Comparison of ENCODE assay signal across 8 cellular contexts in genomic region chr15:80989110-80989517, GRCh38. TPM values are rescaled to one million over a fixed set of nuclear protein-coding genes. Genes with fewer than 3 reads are reported as not detected.
A peak's percentile ranks its signal among the peaks of the same experiment; 100 is the strongest.
DNase-seq lines count a peak whose midpoint lies in the region; ATAC-seq, FAIRE-seq and TF ChIP-seq lines count a peak whose summit lies in the region.

No MANE protein-coding gene starts in this region.

- peak overlapping the region; percentile 98 for H3K4me2 ChIP-seq in K562 (ENCODE audit: insufficient read depth, low read length)

- DNase-seq in DMS53 (lab: John Stamatoyannopoulos, UW) (peak; percentile 26), DMS53 treated with DMSO at 0.1 percent for 48 hours (lab: John Stamatoyannopoulos, UW; ENCODE audit: unreplicated experiment) (no peak), HTR-8/SVneo (ENCODE audit: insufficient read length, low spot score) (peak; percentile 18), K562 (ENCODE audit: extremely low read depth in 1 of 4, low spot score in 3 of 4) (peak in 3 of 4 experiments; percentile 28 to 46 (median 45)), lower leg skin (ENCODE audit: low spot score in 2 of 2) (no peak), tibial nerve (ENCODE audit: low spot score in 2 of 2) (no peak), GM19238 (ENCODE audit: insufficient read length, low spot score) (no peak), NCI-H2029 treated with DMSO at 0.1 percent for 48 hours (lab: John Stamatoyannopoulos, UW) (no peak)

- TF ChIP-seq CTCF in K562 (IDR thresholded peaks at IDR 0.05 in 2 of 3, conservative IDR thresholded peaks at IDR 0.05 in 1 of 3; ENCODE audit: insufficient read depth in 2 of 3, low read depth in 1 of 3, low read length in 3 of 3) (no peak), lower leg skin (IDR thresholded peaks at IDR 0.05) (no peak), tibial nerve (IDR thresholded peaks at IDR 0.05) (no peak)

- H2AFZ ChIP-seq in K562 (ENCODE audit: low read depth, low read length) = peak overlapping the region; percentile 89

- H3K9me1 ChIP-seq in K562 (ENCODE audit: control insufficient read depth, insufficient read depth, low read length) = no peaks in the 10 kb centered on the region

- peaks cover 15% of the 10 kb centered on the region for H4K20me1 ChIP-seq in K562 (replicated peaks; ENCODE audit: control insufficient read depth, insufficient read depth, low read length)

- in situ Hi-C loops in K562 (cut with MboI) = no loop called here

- H3K27ac ChIP-seq in K562 (ENCODE audit: extremely low read depth, low read depth, low read length) (peak overlapping the region; percentile 67), tibial nerve (peak overlapping the region; percentile 85 to 95 (median 90))

- peaks cover 54% of the 10 kb centered on the region for H3K79me2 ChIP-seq in K562 (ENCODE audit: control insufficient read depth, insufficient read depth, low read length)

- TF ChIP-seq POLR2A in K562 (conservative IDR thresholded peaks at IDR 0.05) (no peak), lower leg skin (IDR thresholded peaks at IDR 0.05) (no peak), tibial nerve (IDR thresholded peaks at IDR 0.05) (no peak)

- H3K9ac ChIP-seq in K562 (ENCODE audit: insufficient read depth in 1 of 2, low read depth in 2 of 2, low read length in 2 of 2) = peak overlapping the region; percentile 72 to 96

- TF ChIP-seq RAD21 in K562 (CRISPR knock-in tag; conservative IDR thresholded peaks at IDR 0.05 in 1 of 2, IDR thresholded peaks at IDR 0.05 in 1 of 2) = no peak

- intact Hi-C loops in K562 (cut with micrococcal nuclease) = loop anchor here (5.0 to 10.0 kb wide), 2 partner anchors 173 to 336 kb away; partner anchors contain the start of gene STARD5
- intact Hi-C loops in lower leg skin (cut with DNase I; ENCODE audit: low total_unique reads) = loop anchor here (10.0 kb wide), 1 partner anchor 116 kb away; no protein-coding TSS in a partner anchor

- BruUV-seq in K562 (replicated peaks; lab: Mats Ljungman, UMichigan) = no TSS peak

- FAIRE-seq in HTR-8/SVneo (lab: Jason Lieb, UNC) (no peak), K562 (lab: Jason Lieb, UNC) (peak; percentile 48)

- H3K4me3 ChIP-seq in K562 (peak overlapping the region; percentile 65), lower leg skin (ENCODE audit: low read depth, poor library complexity, severe bottlenecking) (peak overlapping the region; percentile 72), tibial nerve (peak overlapping the region; percentile 67 to 92 (median 79))

- peaks cover 10 to 43% of the 10 kb centered on the region in 2 experiments for H3K4me1 ChIP-seq in K562 (replicated peaks in 1 of 2; ENCODE audit: control insufficient read depth in 2 of 2, insufficient read depth in 2 of 2, low read length in 2 of 2)
- peaks cover 0 to 70% (median 26%) of the 10 kb centered on the region in 4 donors for H3K4me1 ChIP-seq in tibial nerve

- POLR2A ChIA-PET in K562 (lab: Yijun Ruan, JAX) = interaction anchor here (0.8 to 1.3 kb wide), 4 partner anchors 9 to 519 kb away, joined by 3 to 5 read pairs (median 4); no protein-coding TSS in a partner anchor

- H3K36me3 ChIP-seq in K562 (ENCODE audit: control insufficient read depth, insufficient read depth, low read length) (peaks cover 29% of the 10 kb centered on the region), tibial nerve (no peaks in the 10 kb centered on the region)

- H3K9me3 ChIP-seq in K562 (replicated peaks; ENCODE audit: control insufficient read depth, insufficient read depth, low read depth, low read length) (no peaks in the 10 kb centered on the region), tibial nerve (no peaks in the 10 kb centered on the region)

- peak; percentile 48 for ATAC-seq in K562

- H3K27me3 ChIP-seq in K562 (ENCODE audit: control insufficient read depth in 2 of 2, insufficient read depth in 2 of 2, low read length in 2 of 2) (no peaks in the 10 kb centered on the region), tibial nerve (no peaks in the 10 kb centered on the region)

- WGBS in K562 (ENCODE audit: insufficient coverage, low coverage, missing lambda C conversion rate) = 0% methylated on average over 7 of the region's 7 CpGs
- 0 to 1% methylated on average over 7 of the region's 7 CpGs for WGBS in lower leg skin, 2 donors
- WGBS in tibial nerve, 2 donors = 1% methylated on average over 7 of the region's 7 CpGs

- CTCF ChIA-PET in K562 (lab: Yijun Ruan, JAX; ENCODE audit: low intra/inter-chr PET ratio) = no interaction called here

- TF ChIP-seq EP300 in K562 (IDR thresholded peaks at IDR 0.05; ENCODE audit: low read length) = no peak
- no peak for TF ChIP-seq EP300 in tibial nerve (IDR thresholded peaks at IDR 0.05)

TF ChIP-seq in K562, 482 proteins besides CTCF, POLR2A, EP300 and RAD21 (continues in another document):
- TF ChIP-seq SIN3A (IDR thresholded peaks at IDR 0.05; ENCODE audit: borderline replicate concordance in 2 of 2, control insufficient read depth in 1 of 2, low read depth in 2 of 2, low read length in 2 of 2) (0 out of 4 replicates have a peak, but pooled peaks of 1 of the 2 experiments have one; percentile 56), KDM1A (IDR thresholded peaks at IDR 0.05) (peak; percentile 74 to 79; a peak in 3 of 4 replicates), ZFX (CRISPR knock-in tag; IDR thresholded peaks at IDR 0.05) (no peak), POLR3G (IDR thresholded peaks at IDR 0.05; ENCODE audit: extremely low read depth, insufficient read length, insufficient replicate concordance) (no peak)
- TF ChIP-seq, protein P1, sequence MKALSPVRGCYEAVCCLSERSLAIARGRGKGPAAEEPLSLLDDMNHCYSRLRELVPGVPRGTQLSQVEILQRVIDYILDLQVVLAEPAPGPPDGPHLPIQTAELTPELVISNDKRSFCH (CRISPR knock-in tag; IDR thresholded peaks at IDR 0.05) = no peak
- TF ChIP-seq, protein P1 (tag; IDR thresholded peaks at IDR 0.05) = peak; percentile 98
- TF ChIP-seq, protein P2, sequence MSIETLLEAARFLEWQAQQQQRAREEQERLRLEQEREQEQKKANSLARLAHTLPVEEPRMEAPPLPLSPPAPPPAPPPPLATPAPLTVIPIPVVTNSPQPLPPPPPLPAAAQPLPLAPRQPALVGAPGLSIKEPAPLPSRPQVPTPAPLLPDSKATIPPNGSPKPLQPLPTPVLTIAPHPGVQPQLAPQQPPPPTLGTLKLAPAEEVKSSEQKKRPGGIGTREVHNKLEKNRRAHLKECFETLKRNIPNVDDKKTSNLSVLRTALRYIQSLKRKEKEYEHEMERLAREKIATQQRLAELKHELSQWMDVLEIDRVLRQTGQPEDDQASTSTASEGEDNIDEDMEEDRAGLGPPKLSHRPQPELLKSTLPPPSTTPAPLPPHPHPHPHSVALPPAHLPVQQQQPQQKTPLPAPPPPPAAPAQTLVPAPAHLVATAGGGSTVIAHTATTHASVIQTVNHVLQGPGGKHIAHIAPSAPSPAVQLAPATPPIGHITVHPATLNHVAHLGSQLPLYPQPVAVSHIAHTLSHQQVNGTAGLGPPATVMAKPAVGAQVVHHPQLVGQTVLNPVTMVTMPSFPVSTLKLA (conservative IDR thresholded peaks at IDR 0.05) = peak in 1 of 2 experiments; percentile 19; a peak in 1 of 4 replicates

RNA-seq across cellular contexts. Expression of gene MESD, which starts 0.5 kb away (rescaled TPM):
- total RNA-seq in K562 (2011; cell fraction: chromatin; rRNA removed; ENCODE audit: low replicate concordance) = 28.7 and 34.6 TPM in 2 replicates
- total RNA-seq in K562 (2011; cell fraction: nucleolus; rRNA removed) = 24.3 and 27.2 TPM in 2 replicates
- total RNA-seq in K562 (2011; cell fraction: nucleoplasm; rRNA removed) = 38.3 and 58.0 TPM in 2 replicates
- total RNA-seq in K562 (2014; rRNA removed) (22.8 and 26.5 TPM in 2 replicates), K562 (2014; rRNA removed; fragmentation: Illumina TruSeq; extraction: Trizol) (28.2 and 31.4 TPM in 2 replicates), K562 (2015; rRNA removed; fragmentation: Illumina TruSeq; extraction: Trizol) (38.2 and 39.7 TPM in 2 replicates), K562 (2021) (23.9 and 24.1 TPM in 2 replicates), lower leg skin (10 to 100 TPM; 17.1 to 18.3 (median 17.7) TPM), tibial nerve (10 to 100 TPM; 21.2 to 43.8 (median 35.1) TPM)
- polyA plus RNA-seq in K562 (2011; rRNA removed) (11.5 and 20.0 TPM in 2 replicates), K562 (2014; fragmentation: Illumina TruSeq; extraction: Trizol) (27.0 and 29.7 TPM in 2 replicates), K562 (2014; fragmentation: Nextera tagmentation; extraction: Ambion mirVana) (10 to 100 TPM; 11.3 to 17.0 TPM), K562 (2014; rRNA removed) (18.9 and 20.7 TPM in 2 replicates)
- polyA plus RNA-seq in K562 (2011; cell fraction: cytosol; rRNA removed) = 9.6 TPM in 2 replicates
- polyA plus RNA-seq in K562 (2011; cell fraction: nucleus; rRNA removed) = 11.6 and 12.9 TPM in 2 replicates
- polyA plus RNA-seq in K562 (2012) = 22.1 and 28.2 TPM in 2 replicates
- polyA minus RNA-seq in K562 (2011; rRNA and poly(A)+ RNA removed) = 15.6 and 22.3 TPM in 2 replicates
- 12.6 and 14.6 TPM in 2 replicates for polyA minus RNA-seq in K562 (2011; cell fraction: cytosol; rRNA and poly(A)+ RNA removed)
- 10.2 and 15.2 TPM in 2 replicates for polyA minus RNA-seq in K562 (2011; cell fraction: nucleus; rRNA and poly(A)+ RNA removed)

RNA-seq across cellular contexts. Expression of gene TLNRD1, which starts 11.6 kb away (rescaled TPM):
- total RNA-seq in K562 (2011; cell fraction: chromatin; rRNA removed; ENCODE audit: low replicate concordance) = 7.4 and 16.8 TPM in 2 replicates
- 17.1 and 29.2 TPM in 2 replicates for total RNA-seq in K562 (2011; cell fraction: nucleolus; rRNA removed)
- 11.0 and 14.4 TPM in 2 replicates for total RNA-seq in K562 (2011; cell fraction: nucleoplasm; rRNA removed)
- 23.4 and 25.4 TPM in 2 replicates for total RNA-seq in K562 (2014; rRNA removed)
- 4.3 and 4.8 TPM in 2 replicates for total RNA-seq in K562 (2014; rRNA removed; fragmentation: Illumina TruSeq; extraction: Trizol)
- 5.5 and 5.7 TPM in 2 replicates for total RNA-seq in K562 (2015; rRNA removed; fragmentation: Illumina TruSeq; extraction: Trizol)
- 26.7 and 33.1 TPM in 2 replicates for total RNA-seq in K562 (2021)
- polyA plus RNA-seq in K562 (2011; rRNA removed) = 4.5 and 9.5 TPM in 2 replicates
- polyA plus RNA-seq in K562 (2011; cell fraction: cytosol; rRNA removed) = 4.6 and 46.8 TPM in 2 replicates
- polyA plus RNA-seq in K562 (2011; cell fraction: nucleus; rRNA removed) = 3.1 and 13.4 TPM in 2 replicates
- 11.4 and 15.1 TPM in 2 replicates for polyA plus RNA-seq in K562 (2012)
- polyA plus RNA-seq in K562 (2014; fragmentation: Illumina TruSeq; extraction: Trizol) = 4.2 and 4.7 TPM in 2 replicates
- polyA plus RNA-seq in K562 (2014; fragmentation: Nextera tagmentation; extraction: Ambion mirVana) = 1 to 10 TPM; 1.1 to 1.9 TPM
- 16.2 and 21.5 TPM in 2 replicates for polyA plus RNA-seq in K562 (2014; rRNA removed)
- polyA minus RNA-seq in K562 (2011; rRNA and poly(A)+ RNA removed) = 1.9 and 7.4 TPM in 2 replicates
- 10.8 and 23.4 TPM in 2 replicates for polyA minus RNA-seq in K562 (2011; cell fraction: cytosol; rRNA and poly(A)+ RNA removed)
- polyA minus RNA-seq in K562 (2011; cell fraction: nucleus; rRNA and poly(A)+ RNA removed) = 8.1 and 17.0 TPM in 2 replicates
- 10 to 100 TPM in 3 of 4 donors, 1 to 10 TPM in 1; 7.3 to 15.0 (median 12.1) TPM for total RNA-seq in lower leg skin
- total RNA-seq in tibial nerve = 10 to 100 TPM; 18.8 to 46.5 (median 30.0) TPM

Comparison
In these comparisons a context has a peak if more than half of its experiments do, and no peak if none do; other contexts are left out.
1. DNase-seq: peak in DMS53 (single experiment), HTR-8/SVneo (single experiment) and K562 (3 of 4); none in DMS53 treated with DMSO at 0.1 percent for 48 hours (single experiment), lower leg skin (0 of 2), tibial nerve (0 of 2), GM19238 (single experiment) and NCI-H2029 treated with DMSO at 0.1 percent for 48 hours (single experiment).
2. Peak in every context shown above with its lines, with median percentiles within 50 percentile points of each other: H3K4me3 ChIP-seq.